ENCODE assay signal across 24 cellular contexts in genomic region chr11:66866007-66866406, GRCh38.
"Had no signal": no experiment of that assay in that cellular context is flagged by ENCODE, and none has a peak within 500 bp of the region (broad histone marks: within the 10 kb centered on the region; RNA-seq: fewer than 3 reads in every experiment).

No MANE protein-coding gene starts in this region.

- H3K27me3 ChIP-seq: dorsolateral prefrontal cortex, hepatocyte, pancreas, stomach, thyroid gland, vagina had no signal

- H3K4me1 ChIP-seq: lower lobe of right lung, pancreas, thyroid gland, vagina had no signal

- H3K36me3 Mint-ChIP-seq: naive B cell; natural killer cell treated with Interleukin-12 subunit alpha and Interleukin-12 subunit beta and Interleukin-15 and Interleukin-18, amount 100 ng/mL, for 72 hours; stimulated activated effector memory CD8-positive, alpha-beta T cell treated with anti-CD3 and anti-CD28 coated beads, Interleukin-12 subunit alpha, Interleukin-12 subunit beta, amount 100 ng/mL, for 72 hours had no signal

- H3K36me3 ChIP-seq: pancreas, thyroid gland, vagina had no signal

- FAIRE-seq: frontal cortex, islet of Langerhans, pancreas had no signal

- H3K4me3 ChIP-seq: dorsolateral prefrontal cortex, hepatocyte, lower lobe of right lung, pancreas, stomach, thyroid gland, vagina had no signal

- H3K9me3 Mint-ChIP-seq: naive B cell; natural killer cell treated with Interleukin-12 subunit alpha and Interleukin-12 subunit beta and Interleukin-15 and Interleukin-18, amount 100 ng/mL, for 72 hours; stimulated activated effector memory CD8-positive, alpha-beta T cell treated with anti-CD3 and anti-CD28 coated beads, Interleukin-12 subunit alpha, Interleukin-12 subunit beta, amount 100 ng/mL, for 72 hours had no signal

- ATAC-seq: left colon; left ventricle myocardium superior; lower lobe of right lung; natural killer cell treated with Interleukin-12 subunit alpha and Interleukin-12 subunit beta and Interleukin-15 and Interleukin-18, amount 100 ng/mL, for 72 hours; pancreas; stimulated activated effector memory CD8-positive, alpha-beta T cell treated with anti-CD3 and anti-CD28 coated beads, Interleukin-12 subunit alpha, Interleukin-12 subunit beta, amount 100 ng/mL, for 72 hours had no signal

- H3K79me2 ChIP-seq: hepatocyte had no signal

- H3K4me3 Mint-ChIP-seq: naive B cell; natural killer cell treated with Interleukin-12 subunit alpha and Interleukin-12 subunit beta and Interleukin-15 and Interleukin-18, amount 100 ng/mL, for 72 hours; stimulated activated effector memory CD8-positive, alpha-beta T cell treated with anti-CD3 and anti-CD28 coated beads, Interleukin-12 subunit alpha, Interleukin-12 subunit beta, amount 100 ng/mL, for 72 hours had no signal

- DNase-seq: cerebellar nuclear complex; cortex of kidney; dorsolateral prefrontal cortex; effector CD4-positive, alpha-beta T cell; head of caudate nucleus; kidney glomerular epithelial cell; left ventricle myocardium superior; lower lobe of right lung; naive B cell; occipital lobe; stimulated activated CD4-positive, alpha-beta T cell treated with anti-CD3 and anti-CD28 coated beads, Interleukin-2, amount 100 ng/mL, for 24 hours; stimulated activated CD4-positive, alpha-beta T cell treated with anti-CD3 and anti-CD28 coated beads, Interleukin-4, amount 100 ng/mL, for 24 hours; stimulated activated naive CD4-positive, alpha-beta T cell treated with Interleukin-2 at 50 U/mL for 16 hours; stomach; thyroid gland; trophoblast cell had no signal

- H3K27ac ChIP-seq: hepatocyte, lower lobe of right lung, pancreas, stomach, thyroid gland, vagina had no signal

- H3K27me3 Mint-ChIP-seq: naive B cell; natural killer cell treated with Interleukin-12 subunit alpha and Interleukin-12 subunit beta and Interleukin-15 and Interleukin-18, amount 100 ng/mL, for 72 hours had no signal

- H3K4me2 ChIP-seq: hepatocyte had no signal

- H3K9me3 ChIP-seq: lower lobe of right lung, pancreas, stomach, thyroid gland, vagina had no signal

- H2AFZ ChIP-seq: hepatocyte had no signal

- H3K27ac Mint-ChIP-seq: naive B cell; natural killer cell treated with Interleukin-12 subunit alpha and Interleukin-12 subunit beta and Interleukin-15 and Interleukin-18, amount 100 ng/mL, for 72 hours; stimulated activated effector memory CD8-positive, alpha-beta T cell treated with anti-CD3 and anti-CD28 coated beads, Interleukin-12 subunit alpha, Interleukin-12 subunit beta, amount 100 ng/mL, for 72 hours had no signal
